Comparison of ENCODE assay signal across 1 cellular context in the genomic region with DNA sequence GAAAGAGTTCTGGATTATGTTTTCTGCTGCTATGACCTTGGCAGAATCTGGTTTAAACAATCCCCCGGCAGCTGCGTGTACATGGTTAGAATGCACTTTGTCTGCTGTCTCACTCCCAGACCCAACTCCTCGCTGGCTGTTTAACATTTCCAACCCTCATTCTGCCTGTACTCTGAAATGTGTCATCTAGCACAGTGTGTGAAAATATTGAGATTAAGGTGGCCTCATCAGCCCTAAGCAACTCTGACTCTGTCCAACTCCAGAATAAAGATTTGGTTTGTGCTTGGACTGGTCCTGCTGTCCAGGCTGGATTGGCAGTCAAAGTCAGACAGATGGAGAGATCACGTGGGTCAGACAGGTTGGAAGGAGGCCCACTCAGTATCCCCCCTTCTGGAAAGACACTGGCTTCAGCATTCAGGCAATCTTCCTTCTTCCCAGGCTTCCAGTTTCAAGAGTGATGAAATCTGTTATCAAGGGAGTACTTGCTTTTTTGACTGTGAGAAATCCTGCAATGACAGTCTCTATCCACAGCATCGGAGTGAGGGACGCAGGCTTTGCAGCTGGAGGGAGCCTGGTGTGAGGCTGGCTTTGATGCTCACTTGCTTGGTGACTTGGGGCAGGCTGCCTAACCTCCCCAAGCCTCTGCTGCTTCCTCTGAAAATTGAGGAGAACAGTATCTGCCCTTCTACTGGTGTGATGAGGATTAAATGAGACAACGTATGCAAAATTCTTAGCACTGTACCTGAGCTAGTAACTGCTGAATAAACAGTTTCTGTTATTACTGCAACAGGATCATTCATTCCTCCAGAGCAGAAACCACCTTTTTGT.
TF ChIP-seq lines count a peak whose summit lies in the region.

No MANE protein-coding gene starts in this region.

TF ChIP-seq in HepG2, 621 proteins besides CTCF, POLR2A, EP300 and RAD21 (continues in another document):
- TF ChIP-seq, protein P1, sequence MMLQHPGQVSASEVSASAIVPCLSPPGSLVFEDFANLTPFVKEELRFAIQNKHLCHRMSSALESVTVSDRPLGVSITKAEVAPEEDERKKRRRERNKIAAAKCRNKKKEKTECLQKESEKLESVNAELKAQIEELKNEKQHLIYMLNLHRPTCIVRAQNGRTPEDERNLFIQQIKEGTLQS (CRISPR knock-in tag; IDR thresholded peaks at IDR 0.05) = no peak
- no peak for TF ChIP-seq ZNF878 (CRISPR knock-in tag; IDR thresholded peaks at IDR 0.05)
- no peak for TF ChIP-seq PAWR (CRISPR knock-in tag; IDR thresholded peaks at IDR 0.05; ENCODE audit: borderline replicate concordance)
- TF ChIP-seq SAP130 (CRISPR knock-in tag; IDR thresholded peaks at IDR 0.05; ENCODE audit: low read depth) = 0 out of 2 replicates have a peak, but pooled peaks have one; percentile 19
- TF ChIP-seq YEATS4 (CRISPR knock-in tag; IDR thresholded peaks at IDR 0.05; ENCODE audit: borderline replicate concordance) = no peak
- no peak for TF ChIP-seq ZNF138 (CRISPR knock-in tag; IDR thresholded peaks at IDR 0.05; ENCODE audit: low read depth)
- no peak for TF ChIP-seq IRX3 (CRISPR knock-in tag; IDR thresholded peaks at IDR 0.05; ENCODE audit: borderline replicate concordance, low read depth)
- TF ChIP-seq AKNA (CRISPR knock-in tag; IDR thresholded peaks at IDR 0.05; ENCODE audit: borderline replicate concordance) = no peak
- no peak for TF ChIP-seq YEATS2 (CRISPR knock-in tag; IDR thresholded peaks at IDR 0.05; ENCODE audit: borderline replicate concordance)
- TF ChIP-seq XRCC5 (optimal IDR thresholded peaks at IDR 0.05; ENCODE audit: low read length) = no peak
- no peak for TF ChIP-seq HOXA9 (CRISPR knock-in tag; IDR thresholded peaks at IDR 0.05; ENCODE audit: borderline replicate concordance)
- TF ChIP-seq ZNF772 (CRISPR knock-in tag; IDR thresholded peaks at IDR 0.05) = peak; percentile 24; the same call in 1 of the 2 replicates
- TF ChIP-seq SALL1 (CRISPR knock-in tag; IDR thresholded peaks at IDR 0.05) = 0 out of 2 replicates have a peak, but pooled peaks have one; percentile 36
- no peak for TF ChIP-seq ZNF10 (CRISPR knock-in tag; IDR thresholded peaks at IDR 0.05; ENCODE audit: borderline replicate concordance, low read depth)
- no peak for TF ChIP-seq RXRA (CRISPR knock-in tag; IDR thresholded peaks at IDR 0.05)
- no peak for TF ChIP-seq KDM5A (IDR thresholded peaks at IDR 0.05; ENCODE audit: borderline replicate concordance, low read length)
- no peak for TF ChIP-seq MXD4 (CRISPR knock-in tag; IDR thresholded peaks at IDR 0.05)
- no peak for TF ChIP-seq REL (CRISPR knock-in tag; conservative IDR thresholded peaks at IDR 0.05)
- no peak for TF ChIP-seq HMG20A (CRISPR knock-in tag; IDR thresholded peaks at IDR 0.05; ENCODE audit: borderline replicate concordance)
- no peak for TF ChIP-seq ZNF776 (CRISPR knock-in tag; IDR thresholded peaks at IDR 0.05)
- TF ChIP-seq NRL (CRISPR knock-in tag; IDR thresholded peaks at IDR 0.05; ENCODE audit: borderline replicate concordance) = no peak
- TF ChIP-seq, protein P2, sequence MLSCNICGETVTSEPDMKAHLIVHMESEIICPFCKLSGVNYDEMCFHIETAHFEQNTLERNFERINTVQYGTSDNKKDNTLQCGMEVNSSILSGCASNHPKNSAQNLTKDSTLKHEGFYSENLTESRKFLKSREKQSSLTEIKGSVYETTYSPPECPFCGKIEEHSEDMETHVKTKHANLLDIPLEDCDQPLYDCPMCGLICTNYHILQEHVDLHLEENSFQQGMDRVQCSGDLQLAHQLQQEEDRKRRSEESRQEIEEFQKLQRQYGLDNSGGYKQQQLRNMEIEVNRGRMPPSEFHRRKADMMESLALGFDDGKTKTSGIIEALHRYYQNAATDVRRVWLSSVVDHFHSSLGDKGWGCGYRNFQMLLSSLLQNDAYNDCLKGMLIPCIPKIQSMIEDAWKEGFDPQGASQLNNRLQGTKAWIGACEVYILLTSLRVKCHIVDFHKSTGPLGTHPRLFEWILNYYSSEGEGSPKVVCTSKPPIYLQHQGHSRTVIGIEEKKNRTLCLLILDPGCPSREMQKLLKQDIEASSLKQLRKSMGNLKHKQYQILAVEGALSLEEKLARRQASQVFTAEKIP (CRISPR knock-in tag; IDR thresholded peaks at IDR 0.05; ENCODE audit: borderline replicate concordance) = no peak
- no peak for TF ChIP-seq ZFP36L2 (CRISPR knock-in tag; IDR thresholded peaks at IDR 0.05)
- no peak for TF ChIP-seq ZNF160 (CRISPR knock-in tag; IDR thresholded peaks at IDR 0.05)
- TF ChIP-seq ZNF788 (CRISPR knock-in tag; IDR thresholded peaks at IDR 0.05; ENCODE audit: borderline replicate concordance) = 0 out of 2 replicates have a peak, but pooled peaks have one; percentile 32
- TF ChIP-seq, protein P3, sequence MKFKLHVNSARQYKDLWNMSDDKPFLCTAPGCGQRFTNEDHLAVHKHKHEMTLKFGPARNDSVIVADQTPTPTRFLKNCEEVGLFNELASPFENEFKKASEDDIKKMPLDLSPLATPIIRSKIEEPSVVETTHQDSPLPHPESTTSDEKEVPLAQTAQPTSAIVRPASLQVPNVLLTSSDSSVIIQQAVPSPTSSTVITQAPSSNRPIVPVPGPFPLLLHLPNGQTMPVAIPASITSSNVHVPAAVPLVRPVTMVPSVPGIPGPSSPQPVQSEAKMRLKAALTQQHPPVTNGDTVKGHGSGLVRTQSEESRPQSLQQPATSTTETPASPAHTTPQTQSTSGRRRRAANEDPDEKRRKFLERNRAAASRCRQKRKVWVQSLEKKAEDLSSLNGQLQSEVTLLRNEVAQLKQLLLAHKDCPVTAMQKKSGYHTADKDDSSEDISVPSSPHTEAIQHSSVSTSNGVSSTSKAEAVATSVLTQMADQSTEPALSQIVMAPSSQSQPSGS (CRISPR knock-in tag; IDR thresholded peaks at IDR 0.05) = no peak
- 0 out of 2 replicates have a peak, but pooled peaks have one; percentile 16 for TF ChIP-seq HDAC1 (CRISPR knock-in tag; IDR thresholded peaks at IDR 0.05)
- no peak for TF ChIP-seq ZNF367 (CRISPR knock-in tag; IDR thresholded peaks at IDR 0.05; ENCODE audit: borderline replicate concordance)
- 0 out of 2 replicates have a peak, but pooled peaks have one; percentile 0 for TF ChIP-seq ZNF547 (CRISPR knock-in tag; IDR thresholded peaks at IDR 0.05)
- TF ChIP-seq, protein P4, sequence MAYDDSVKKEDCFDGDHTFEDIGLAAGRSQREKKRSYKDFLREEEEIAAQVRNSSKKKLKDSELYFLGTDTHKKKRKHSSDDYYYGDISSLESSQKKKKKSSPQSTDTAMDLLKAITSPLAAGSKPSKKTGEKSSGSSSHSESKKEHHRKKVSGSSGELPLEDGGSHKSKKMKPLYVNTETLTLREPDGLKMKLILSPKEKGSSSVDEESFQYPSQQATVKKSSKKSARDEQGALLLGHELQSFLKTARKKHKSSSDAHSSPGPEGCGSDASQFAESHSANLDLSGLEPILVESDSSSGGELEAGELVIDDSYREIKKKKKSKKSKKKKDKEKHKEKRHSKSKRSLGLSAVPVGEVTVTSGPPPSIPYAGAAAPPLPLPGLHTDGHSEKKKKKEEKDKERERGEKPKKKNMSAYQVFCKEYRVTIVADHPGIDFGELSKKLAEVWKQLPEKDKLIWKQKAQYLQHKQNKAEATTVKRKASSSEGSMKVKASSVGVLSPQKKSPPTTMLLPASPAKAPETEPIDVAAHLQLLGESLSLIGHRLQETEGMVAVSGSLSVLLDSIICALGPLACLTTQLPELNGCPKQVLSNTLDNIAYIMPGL (CRISPR knock-in tag; IDR thresholded peaks at IDR 0.05; ENCODE audit: borderline replicate concordance in 1 of 2, low read depth in 1 of 2) = no peak
- no peak for TF ChIP-seq TBX3 (IDR thresholded peaks at IDR 0.05; ENCODE audit: borderline replicate concordance)
- no peak for TF ChIP-seq ELF3 (CRISPR knock-in tag; IDR thresholded peaks at IDR 0.05)
- TF ChIP-seq KMT2B (CRISPR knock-in tag; IDR thresholded peaks at IDR 0.05) = no peak
- peak; percentile 79 to 81 for TF ChIP-seq MAFK (conservative IDR thresholded peaks at IDR 0.05 in 1 of 2, IDR thresholded peaks at IDR 0.05 in 1 of 2; ENCODE audit: low read length in 2 of 2)
- TF ChIP-seq GATAD2A (CRISPR knock-in tag; IDR thresholded peaks at IDR 0.05) = 0 out of 2 replicates have a peak, but pooled peaks have one; percentile 12
- no peak for TF ChIP-seq SMARCE1 (IDR thresholded peaks at IDR 0.05; ENCODE audit: borderline replicate concordance)
- TF ChIP-seq ZNF24 (IDR thresholded peaks at IDR 0.05) = no peak
- TF ChIP-seq ZNF501 (CRISPR knock-in tag; IDR thresholded peaks at IDR 0.05) = no peak
- TF ChIP-seq HIVEP1 (CRISPR knock-in tag; IDR thresholded peaks at IDR 0.05) = no peak
- TF ChIP-seq MIXL1 (CRISPR knock-in tag; IDR thresholded peaks at IDR 0.05) = no peak
- TF ChIP-seq KMT2A (CRISPR knock-in tag; IDR thresholded peaks at IDR 0.05) = peak; percentile 30; the same call in 1 of the 2 replicates
- TF ChIP-seq ZNF317 (CRISPR knock-in tag; IDR thresholded peaks at IDR 0.05) = peak; percentile 99
- TF ChIP-seq ZNF747 (CRISPR knock-in tag; IDR thresholded peaks at IDR 0.05; ENCODE audit: borderline replicate concordance) = no peak
- TF ChIP-seq, protein P5, sequence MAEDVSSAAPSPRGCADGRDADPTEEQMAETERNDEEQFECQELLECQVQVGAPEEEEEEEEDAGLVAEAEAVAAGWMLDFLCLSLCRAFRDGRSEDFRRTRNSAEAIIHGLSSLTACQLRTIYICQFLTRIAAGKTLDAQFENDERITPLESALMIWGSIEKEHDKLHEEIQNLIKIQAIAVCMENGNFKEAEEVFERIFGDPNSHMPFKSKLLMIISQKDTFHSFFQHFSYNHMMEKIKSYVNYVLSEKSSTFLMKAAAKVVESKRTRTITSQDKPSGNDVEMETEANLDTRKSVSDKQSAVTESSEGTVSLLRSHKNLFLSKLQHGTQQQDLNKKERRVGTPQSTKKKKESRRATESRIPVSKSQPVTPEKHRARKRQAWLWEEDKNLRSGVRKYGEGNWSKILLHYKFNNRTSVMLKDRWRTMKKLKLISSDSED (CRISPR knock-in tag; IDR thresholded peaks at IDR 0.05) = no peak
- peak; percentile 75 for TF ChIP-seq MAFF (IDR thresholded peaks at IDR 0.05; ENCODE audit: low read depth, low read length)
- peak; percentile 26; the same call in 1 of the 2 replicates for TF ChIP-seq ERF (CRISPR knock-in tag; IDR thresholded peaks at IDR 0.05)
- no peak for TF ChIP-seq HMGA1 (CRISPR knock-in tag; conservative IDR thresholded peaks at IDR 0.05)
- TF ChIP-seq, protein P6, sequence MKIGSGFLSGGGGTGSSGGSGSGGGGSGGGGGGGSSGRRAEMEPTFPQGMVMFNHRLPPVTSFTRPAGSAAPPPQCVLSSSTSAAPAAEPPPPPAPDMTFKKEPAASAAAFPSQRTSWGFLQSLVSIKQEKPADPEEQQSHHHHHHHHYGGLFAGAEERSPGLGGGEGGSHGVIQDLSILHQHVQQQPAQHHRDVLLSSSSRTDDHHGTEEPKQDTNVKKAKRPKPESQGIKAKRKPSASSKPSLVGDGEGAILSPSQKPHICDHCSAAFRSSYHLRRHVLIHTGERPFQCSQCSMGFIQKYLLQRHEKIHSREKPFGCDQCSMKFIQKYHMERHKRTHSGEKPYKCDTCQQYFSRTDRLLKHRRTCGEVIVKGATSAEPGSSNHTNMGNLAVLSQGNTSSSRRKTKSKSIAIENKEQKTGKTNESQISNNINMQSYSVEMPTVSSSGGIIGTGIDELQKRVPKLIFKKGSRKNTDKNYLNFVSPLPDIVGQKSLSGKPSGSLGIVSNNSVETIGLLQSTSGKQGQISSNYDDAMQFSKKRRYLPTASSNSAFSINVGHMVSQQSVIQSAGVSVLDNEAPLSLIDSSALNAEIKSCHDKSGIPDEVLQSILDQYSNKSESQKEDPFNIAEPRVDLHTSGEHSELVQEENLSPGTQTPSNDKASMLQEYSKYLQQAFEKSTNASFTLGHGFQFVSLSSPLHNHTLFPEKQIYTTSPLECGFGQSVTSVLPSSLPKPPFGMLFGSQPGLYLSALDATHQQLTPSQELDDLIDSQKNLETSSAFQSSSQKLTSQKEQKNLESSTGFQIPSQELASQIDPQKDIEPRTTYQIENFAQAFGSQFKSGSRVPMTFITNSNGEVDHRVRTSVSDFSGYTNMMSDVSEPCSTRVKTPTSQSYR (CRISPR knock-in tag; IDR thresholded peaks at IDR 0.05; ENCODE audit: borderline replicate concordance) = no peak
- TF ChIP-seq ZKSCAN1 (IDR thresholded peaks at IDR 0.05; ENCODE audit: low read length) = no peak
- no peak for TF ChIP-seq ZKSCAN5 (CRISPR knock-in tag; IDR thresholded peaks at IDR 0.05)
